Comparison of ENCODE assay signal across 20 cellular contexts in the genomic region with DNA sequence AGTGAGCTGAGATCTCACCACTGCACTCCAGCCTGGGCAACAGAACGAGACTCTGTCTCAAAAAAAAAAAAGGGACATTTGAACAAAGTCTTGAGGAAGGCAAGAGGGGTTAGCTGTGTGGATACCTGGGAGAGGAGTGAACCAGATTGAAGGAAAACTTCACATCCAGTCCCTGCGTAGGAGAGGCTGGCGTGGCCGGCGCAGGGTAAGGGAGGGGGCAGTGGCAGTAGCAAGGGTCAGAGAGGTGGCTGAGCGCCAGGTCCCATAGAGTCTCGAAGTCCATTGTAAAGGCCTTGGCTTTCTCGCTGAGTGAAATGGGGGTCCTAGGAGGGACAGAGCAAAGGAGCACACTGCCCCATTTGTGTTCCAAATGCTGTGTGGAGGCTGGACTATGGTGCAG.
A peak's percentile ranks its signal among the peaks of the same experiment; 100 is the strongest.
DNase-seq lines count a peak whose midpoint lies in the region; ATAC-seq and TF ChIP-seq lines count a peak whose summit lies in the region.
"Had no signal": no experiment of that assay in that cellular context is flagged by ENCODE, and none has a peak within 500 bp of the region (broad histone marks: within the 10 kb centered on the region; RNA-seq: fewer than 3 reads in every experiment).

No MANE protein-coding gene starts in this region.

- DNase-seq in WTC11 (ENCODE audit: low spot score) (no peak), endothelial cell (ENCODE audit: low spot score) (no peak), osteocyte (ENCODE audit: extremely low spot score, unreplicated experiment) (peak; percentile 73), dermis blood vessel endothelial cell (no peak), SHP77 treated with DMSO at 0.1 percent for 48 hours (lab: John Stamatoyannopoulos, UW) (no peak), type B pancreatic cell (ENCODE audit: extremely low spot score, unreplicated experiment) (no peak)
- DNase-seq: ACHN; BE2C; C1 segment of cervical spinal cord; CD8-positive, alpha-beta memory T cell; COR-L47; DMS 273 treated with DMSO at 0.1 percent for 48 hours; DMS53; DND-41; EL; GM23248 had no signal

- H3K27me3 Mint-ChIP-seq in WTC11 (ENCODE audit: low read depth): no peaks in the 10 kb centered on the region
- no peaks in the 10 kb centered on the region for H3K27me3 Mint-ChIP-seq in endothelial cell (ENCODE audit: unreplicated experiment)
- H3K27me3 Mint-ChIP-seq in osteocyte (ENCODE audit: unreplicated experiment): peaks cover 19% of the 10 kb centered on the region
- peaks cover 25% of the 10 kb centered on the region for H3K27me3 Mint-ChIP-seq in type B pancreatic cell

- CTCF ChIA-PET in WTC11 (lab: Charles Lee): no interaction called here

- POLR2A ChIA-PET in WTC11 (lab: Charles Lee): no interaction called here

- H3K4me1 Mint-ChIP-seq in WTC11: peaks cover 50% of the 10 kb centered on the region
- H3K4me1 Mint-ChIP-seq in endothelial cell (ENCODE audit: unreplicated experiment): peaks cover 22% of the 10 kb centered on the region
- H3K4me1 Mint-ChIP-seq in osteocyte (ENCODE audit: unreplicated experiment): no peaks in the 10 kb centered on the region
- H3K4me1 Mint-ChIP-seq in type B pancreatic cell (ENCODE audit: unreplicated experiment): peaks cover 21% of the 10 kb centered on the region

- peak overlapping the region; percentile 61; the same call in 1 of the 2 replicates for H3K27ac Mint-ChIP-seq in WTC11
- peak overlapping the region; percentile 36 for H3K27ac Mint-ChIP-seq in endothelial cell (ENCODE audit: unreplicated experiment)
- H3K27ac Mint-ChIP-seq in osteocyte (ENCODE audit: unreplicated experiment): no peak overlapping the region
- H3K27ac Mint-ChIP-seq in type B pancreatic cell: no peak overlapping the region
- H3K27ac Mint-ChIP-seq: CD4-positive, CD25-positive, alpha-beta regulatory T cell; CD8-positive, alpha-beta memory T cell; IgD-negative memory B cell had no signal

- H3K9me3 Mint-ChIP-seq in WTC11 (peaks cover 8% of the 10 kb centered on the region), endothelial cell (ENCODE audit: unreplicated experiment) (no peaks in the 10 kb centered on the region), osteocyte (ENCODE audit: unreplicated experiment) (no peaks in the 10 kb centered on the region), type B pancreatic cell (no peaks in the 10 kb centered on the region)

- no peak for ATAC-seq in WTC11
- ATAC-seq: GM12878, HepG2 had no signal

- peaks cover 4% of the 10 kb centered on the region for H3K36me3 Mint-ChIP-seq in WTC11
- H3K36me3 Mint-ChIP-seq in endothelial cell (ENCODE audit: low read depth, unreplicated experiment): no peaks in the 10 kb centered on the region
- no peaks in the 10 kb centered on the region for H3K36me3 Mint-ChIP-seq in osteocyte (ENCODE audit: unreplicated experiment)
- no peaks in the 10 kb centered on the region for H3K36me3 Mint-ChIP-seq in type B pancreatic cell
- H3K36me3 Mint-ChIP-seq: CD4-positive, CD25-positive, alpha-beta regulatory T cell; CD8-positive, alpha-beta memory T cell; IgD-negative memory B cell had no signal

- no peak for TF ChIP-seq CTCF in WTC11 (IDR thresholded peaks at IDR 0.05)
- TF ChIP-seq CTCF in endothelial cell (IDR thresholded peaks at IDR 0.05; ENCODE audit: unreplicated experiment): no peak
- TF ChIP-seq CTCF in osteocyte (IDR thresholded peaks at IDR 0.05): no peak
- no peak for TF ChIP-seq CTCF in type B pancreatic cell (conservative IDR thresholded peaks at IDR 0.05)

- no peak overlapping the region for H3K4me3 Mint-ChIP-seq in WTC11
- H3K4me3 Mint-ChIP-seq in endothelial cell (ENCODE audit: unreplicated experiment): no peak overlapping the region
- H3K4me3 Mint-ChIP-seq in osteocyte (ENCODE audit: unreplicated experiment): no peak overlapping the region
- H3K4me3 Mint-ChIP-seq in type B pancreatic cell: no peak overlapping the region
- H3K4me3 Mint-ChIP-seq: CD4-positive, CD25-positive, alpha-beta regulatory T cell; CD8-positive, alpha-beta memory T cell; IgD-negative memory B cell had no signal

TF ChIP-seq in WTC11, 78 proteins besides CTCF, POLR2A, EP300 and RAD21 (continues in another document):
- no peak for TF ChIP-seq GABPB1 (CRISPR knock-in tag; IDR thresholded peaks at IDR 0.05)
- TF ChIP-seq GTF2I (CRISPR knock-in tag; conservative IDR thresholded peaks at IDR 0.05): no peak
- TF ChIP-seq ZNF138 (CRISPR knock-in tag; conservative IDR thresholded peaks at IDR 0.05): no peak
- no peak for TF ChIP-seq AFF4 (CRISPR knock-in tag; IDR thresholded peaks at IDR 0.05; ENCODE audit: borderline replicate concordance)
- no peak for TF ChIP-seq HMGA2 (CRISPR knock-in tag; IDR thresholded peaks at IDR 0.05)
- no peak for TF ChIP-seq MYBL2 (CRISPR knock-in tag; IDR thresholded peaks at IDR 0.05)
- no peak for TF ChIP-seq JAZF1 (CRISPR knock-in tag; IDR thresholded peaks at IDR 0.05)
- TF ChIP-seq TEAD4 (CRISPR knock-in tag; IDR thresholded peaks at IDR 0.05): no peak
- no peak for TF ChIP-seq NR1H2 (CRISPR knock-in tag; IDR thresholded peaks at IDR 0.05)
- TF ChIP-seq, protein P1, sequence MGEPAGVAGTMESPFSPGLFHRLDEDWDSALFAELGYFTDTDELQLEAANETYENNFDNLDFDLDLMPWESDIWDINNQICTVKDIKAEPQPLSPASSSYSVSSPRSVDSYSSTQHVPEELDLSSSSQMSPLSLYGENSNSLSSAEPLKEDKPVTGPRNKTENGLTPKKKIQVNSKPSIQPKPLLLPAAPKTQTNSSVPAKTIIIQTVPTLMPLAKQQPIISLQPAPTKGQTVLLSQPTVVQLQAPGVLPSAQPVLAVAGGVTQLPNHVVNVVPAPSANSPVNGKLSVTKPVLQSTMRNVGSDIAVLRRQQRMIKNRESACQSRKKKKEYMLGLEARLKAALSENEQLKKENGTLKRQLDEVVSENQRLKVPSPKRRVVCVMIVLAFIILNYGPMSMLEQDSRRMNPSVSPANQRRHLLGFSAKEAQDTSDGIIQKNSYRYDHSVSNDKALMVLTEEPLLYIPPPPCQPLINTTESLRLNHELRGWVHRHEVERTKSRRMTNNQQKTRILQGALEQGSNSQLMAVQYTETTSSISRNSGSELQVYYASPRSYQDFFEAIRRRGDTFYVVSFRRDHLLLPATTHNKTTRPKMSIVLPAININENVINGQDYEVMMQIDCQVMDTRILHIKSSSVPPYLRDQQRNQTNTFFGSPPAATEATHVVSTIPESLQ (CRISPR knock-in tag; IDR thresholded peaks at IDR 0.05): no peak
- no peak for TF ChIP-seq NFYB (CRISPR knock-in tag; conservative IDR thresholded peaks at IDR 0.05; ENCODE audit: low read depth)
- no peak for TF ChIP-seq TEAD1 (CRISPR knock-in tag; IDR thresholded peaks at IDR 0.05)
- TF ChIP-seq ZNF425 (CRISPR knock-in tag; conservative IDR thresholded peaks at IDR 0.05): no peak
- no peak for TF ChIP-seq SMAD4 (CRISPR knock-in tag; IDR thresholded peaks at IDR 0.05)

Comparison
In these comparisons a context has a peak if more than half of its experiments do, and no peak if none do; other contexts are left out.
1. H3K27ac Mint-ChIP-seq: peak in WTC11 (single experiment) and endothelial cell (single experiment); none in osteocyte (single experiment) and type B pancreatic cell (single experiment).